Comparison of ENCODE assay signal across 8 cellular contexts in the genomic region with DNA sequence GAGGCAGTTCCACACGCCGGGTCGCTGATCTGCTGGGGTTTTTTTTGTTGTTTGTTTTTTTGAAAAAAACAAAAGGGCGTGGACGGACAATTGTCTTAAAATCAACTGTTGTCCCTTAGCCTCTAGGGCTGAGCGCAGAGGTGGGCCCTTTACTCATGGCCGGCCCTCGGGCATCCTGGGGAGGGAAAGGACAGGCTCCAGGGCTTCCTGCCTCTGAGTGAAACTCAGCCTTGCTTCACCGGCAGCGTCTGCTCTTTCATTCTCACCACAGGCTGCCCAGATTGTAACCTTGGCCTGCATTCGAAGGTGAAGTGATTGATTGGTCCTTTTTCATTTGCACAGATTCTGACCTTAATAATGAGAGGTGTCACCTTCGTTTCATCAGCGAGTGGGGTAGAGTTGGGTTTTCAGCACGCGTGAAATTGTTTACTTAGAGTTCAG. TPM values are rescaled to one million over a fixed set of nuclear protein-coding genes. Genes with fewer than 3 reads are reported as not detected.
DNase-seq lines count a peak whose midpoint lies in the region; ATAC-seq, FAIRE-seq and TF ChIP-seq lines count a peak whose summit lies in the region.

No MANE protein-coding gene starts in this region.

- no peak for FAIRE-seq in RCC 7860 (lab: Jason Lieb, UNC)

- peak overlapping the region in 3 of 4 donors; percentile 21 to 98 (median 83) for H3K4me3 ChIP-seq in adrenal gland
- peak overlapping the region; percentile 99 for H3K4me3 ChIP-seq in iPS DF 6.9 (ENCODE audit: low read length)
- peak overlapping the region; percentile 89 to 98 (median 92) for H3K4me3 ChIP-seq in sigmoid colon

- TF ChIP-seq EP300 in sigmoid colon (IDR thresholded peaks at IDR 0.05), result no peak

- H3K9me3 ChIP-seq in adrenal gland (replicated peaks in 1 of 3), result no peaks in the 10 kb centered on the region
- no peaks in the 10 kb centered on the region for H3K9me3 ChIP-seq in iPS DF 6.9 (ENCODE audit: control insufficient read depth, insufficient read depth, low read length)
- H3K9me3 ChIP-seq in sigmoid colon, result no peaks in the 10 kb centered on the region

- TF ChIP-seq POLR2A in adrenal gland (IDR thresholded peaks at IDR 0.05) (no peak), sigmoid colon (IDR thresholded peaks at IDR 0.05) (no peak)

- H3K27ac ChIP-seq in adrenal gland (peak overlapping the region in 4 of 5 donors; percentile 89 to 98 (median 95)), iPS DF 6.9 (ENCODE audit: low read length) (no peak overlapping the region), sigmoid colon (peak overlapping the region; percentile 97 to 98 (median 98))

- H3K27me3 ChIP-seq in adrenal gland (no peaks in the 10 kb centered on the region), iPS DF 6.9 (ENCODE audit: control insufficient read depth, insufficient read depth, low read length) (no peaks in the 10 kb centered on the region), sigmoid colon (no peaks in the 10 kb centered on the region)

- intact Hi-C loops in adrenal gland (cut with DNase I), result no loop called here
- intact Hi-C loops in sigmoid colon (cut with DNase I), result loop anchor here (5.0 to 10.0 kb wide), 3 partner anchors 350 to 920 kb away; a partner anchor contains a TSS

- TF ChIP-seq CTCF in adrenal gland (IDR thresholded peaks at IDR 0.05) (no peak), sigmoid colon (IDR thresholded peaks at IDR 0.05) (no peak)

- DNase-seq in DMS 273 treated with DMSO at 0.1 percent for 48 hours (lab: John Stamatoyannopoulos, UW), result peak; percentile 32
- peak; percentile 18 for DNase-seq in RCC 7860 (ENCODE audit: low spot score)
- DNase-seq in adrenal gland, result peak; percentile 49 to 78 (median 65)
- no peak for DNase-seq in iPS DF 6.9 (ENCODE audit: low read depth, low spot score)
- peak; percentile 65 for DNase-seq in sigmoid colon
- no peak for DNase-seq in mesenteric fat pad (ENCODE audit: low spot score)

- ATAC-seq in GM19351 (IDR thresholded peaks at IDR 0.05; ENCODE audit: unreplicated experiment), result peak; percentile 27
- peak; percentile 29 for ATAC-seq in HG03439 (IDR thresholded peaks at IDR 0.05; ENCODE audit: unreplicated experiment)

- WGBS in adrenal gland, 4 donors, result 0 to 1% (median 0%) methylated on average over 14 to 15 of the region's 15 CpGs
- no CpG with 5 or more reads among the region's 15 CpGs for WGBS in iPS DF 6.9 (ENCODE audit: insufficient coverage, insufficient read length)
- 0% methylated on average over 15 of the region's 15 CpGs for WGBS in sigmoid colon, 2 donors

- no peaks in the 10 kb centered on the region for H3K36me3 ChIP-seq in adrenal gland (replicated peaks in 1 of 2)
- H3K36me3 ChIP-seq in iPS DF 6.9 (ENCODE audit: control insufficient read depth, insufficient read depth, low read length), result no peaks in the 10 kb centered on the region
- no peaks in the 10 kb centered on the region for H3K36me3 ChIP-seq in sigmoid colon

- H3K4me1 ChIP-seq in adrenal gland (replicated peaks in 1 of 2) (peaks cover 9 to 27% of the 10 kb centered on the region in 2 donors), iPS DF 6.9 (ENCODE audit: control insufficient read depth, insufficient read depth, low read length) (no peaks in the 10 kb centered on the region), sigmoid colon (peaks cover 0 to 24% (median 18%) of the 10 kb centered on the region in 4 donors)

RNA-seq across cellular contexts. Expression of a gene that starts 0.8 kb away (rescaled TPM):
- total RNA-seq in adrenal gland, result 10 to 100 TPM in 1 of 8 donors, 1 to 10 TPM in 7; 4.3 to 11.5 (median 6.7) TPM
- 1 to 10 TPM; 1.9 to 7.3 (median 2.6) TPM for polyA plus RNA-seq in adrenal gland
- total RNA-seq in sigmoid colon, result 10 to 100 TPM in 1 of 4 donors, 1 to 10 TPM in 3; 8.7 to 12.1 (median 8.8) TPM
- polyA plus RNA-seq in sigmoid colon, result 1 to 10 TPM; 1.8 to 2.9 (median 2.8) TPM
- 9.5 TPM for total RNA-seq in mesenteric fat pad

RNA-seq across cellular contexts. Expression of a gene that starts 17.1 kb away (rescaled TPM):
- 1 to 10 TPM in 2 of 8 donors, under 1 TPM in 5, not detected in 1; 0.07 to 1.7 (median 0.81) TPM for total RNA-seq in adrenal gland
- 1 to 10 TPM in 1 of 3 donors, under 1 TPM in 2; 0.09 to 1.7 (median 0.34) TPM for polyA plus RNA-seq in adrenal gland
- total RNA-seq in sigmoid colon, result under 1 TPM in 1 of 4 donors, not detected in 3; 0.36 TPM
- under 1 TPM in 2 of 3 donors, not detected in 1; 0.03 to 0.60 TPM for polyA plus RNA-seq in sigmoid colon
- 0.13 TPM for total RNA-seq in mesenteric fat pad

RNA-seq across cellular contexts. Expression of a gene that starts 50.3 kb away (rescaled TPM):
- total RNA-seq in adrenal gland, result 1 to 10 TPM in 4 of 8 donors, under 1 TPM in 4; 0.46 to 1.8 (median 0.99) TPM
- polyA plus RNA-seq in adrenal gland, result 1 to 10 TPM in 1 of 3 donors, under 1 TPM in 2; 0.34 to 1.6 (median 0.72) TPM
- under 1 TPM; 0.16 to 0.83 (median 0.56) TPM for total RNA-seq in sigmoid colon
- polyA plus RNA-seq in sigmoid colon, result under 1 TPM in 1 of 3 donors, not detected in 2; 0.36 TPM
- 0.10 TPM for total RNA-seq in mesenteric fat pad

Comparison
In these comparisons a context has a peak if more than half of its experiments do, and no peak if none do; other contexts are left out.
1. DNase-seq: peak in DMS 273 treated with DMSO at 0.1 percent for 48 hours (single experiment), RCC 7860 (single experiment), adrenal gland (7 of 7) and sigmoid colon (single experiment); none in iPS DF 6.9 (single experiment) and mesenteric fat pad (single experiment).
2. Peak in every context shown above with its lines, with median percentiles within 50 percentile points of each other: H3K4me3 ChIP-seq.